ENCODE assay signal across 8 cellular contexts in genomic region chr5:81856948-81857928, GRCh38.
DNase-seq lines count a peak whose midpoint lies in the region; ATAC-seq and TF ChIP-seq lines count a peak whose summit lies in the region.

No MANE protein-coding gene starts in this region.

- H3K4me2 ChIP-seq in OCI-LY1 (ENCODE audit: low read length) = no peak overlapping the region

- CTCF ChIA-PET in HEK293T (lab: Yijun Ruan, JAX) = interaction anchor here (0.5 to 3.0 kb wide), 13 partner anchors 13 to 311 kb away, joined by 3 to 15 read pairs (median 4); no protein-coding TSS in a partner anchor

- TF ChIP-seq CTCF in OCI-LY1 (IDR thresholded peaks at IDR 0.05; ENCODE audit: low read length) (peak; percentile 74), endodermal cell (conservative IDR thresholded peaks at IDR 0.05) (peak; percentile 82)

- H3K27me3 Mint-ChIP-seq in endodermal cell (ENCODE audit: insufficient read depth) = no peaks in the 10 kb centered on the region

- DNase-seq in COLO668 (lab: John Stamatoyannopoulos, UW; ENCODE audit: unreplicated experiment) (peak; percentile 78), HEK293T (ENCODE audit: extremely low spot score) (peak; percentile 36), endodermal cell (peak; percentile 80), medulla oblongata (ENCODE audit: extremely low spot score) (peak; percentile 92), KG1 (lab: John Stamatoyannopoulos, UW) (no peak)
- no peak for DNase-seq in effector CD8-positive, alpha-beta T cell (lab: John Stamatoyannopoulos, UW)

- H3K9me2 ChIP-seq in OCI-LY1 (ENCODE audit: low read depth, low read length) = no peaks in the 10 kb centered on the region

- H3K9me3 ChIP-seq in OCI-LY1 (ENCODE audit: low read length) (no peaks in the 10 kb centered on the region), endodermal cell (ENCODE audit: control insufficient read depth, low read length) (no peaks in the 10 kb centered on the region)

- no peaks in the 10 kb centered on the region for H4K20me1 ChIP-seq in OCI-LY1 (ENCODE audit: insufficient read depth, low read length)

- H3F3A ChIP-seq in OCI-LY1 (ENCODE audit: insufficient read depth, low read length) = no peaks in the 10 kb centered on the region

- H3K9ac ChIP-seq in OCI-LY1 (ENCODE audit: low read length) (no peak overlapping the region), endodermal cell (ENCODE audit: extremely low read depth, low read length, poor library complexity, severe bottlenecking) (no peak overlapping the region)

- no peaks in the 10 kb centered on the region for H3K79me2 ChIP-seq in OCI-LY1 (ENCODE audit: insufficient read depth, low read length)

- POLR2A ChIA-PET in HEK293T (lab: Yijun Ruan, JAX) = interaction anchor here (0.7 to 1.3 kb wide), 4 partner anchors 106 to 311 kb away, joined by 3 to 4 read pairs (median 4); partner anchors contain the start of genes ATG10 and SSBP2

- H3K27ac ChIP-seq in OCI-LY1 (ENCODE audit: low read depth, low read length, poor library complexity, severe bottlenecking) (no peak overlapping the region), endodermal cell (ENCODE audit: low read depth, low read length) (no peak overlapping the region)

- H3K4me3 ChIP-seq in OCI-LY1 (ENCODE audit: low read depth, low read length, poor library complexity, severe bottlenecking) (no peak overlapping the region), endodermal cell (ENCODE audit: low read length) (no peak overlapping the region)

- no peak overlapping the region for H3K4me3 Mint-ChIP-seq in endodermal cell

- no peaks in the 10 kb centered on the region for H3K36me3 ChIP-seq in OCI-LY1 (ENCODE audit: insufficient read depth, low read length)
- H3K36me3 ChIP-seq in endodermal cell (ENCODE audit: control insufficient read depth, insufficient read depth, low read length) = no peaks in the 10 kb centered on the region

- WGBS in endodermal cell (ENCODE audit: insufficient coverage in 1 of 2, insufficient read length in 1 of 2), 2 experiments = 81 to 92% methylated on average over 7 to 14 of the region's 14 CpGs

- peaks cover 38% of the 10 kb centered on the region for H3K4me1 Mint-ChIP-seq in endodermal cell

- no peaks in the 10 kb centered on the region for H3K36me3 Mint-ChIP-seq in endodermal cell (ENCODE audit: low read depth)

- no peaks in the 10 kb centered on the region for H3K9me3 Mint-ChIP-seq in endodermal cell

- H3K4me1 ChIP-seq in OCI-LY1 (ENCODE audit: insufficient read depth, low read length, severe bottlenecking) = peaks cover 45% of the 10 kb centered on the region
- H3K4me1 ChIP-seq in endodermal cell (ENCODE audit: control insufficient read depth, insufficient read depth, low read length) = peaks cover 6% of the 10 kb centered on the region

- H3K27me3 ChIP-seq in OCI-LY1 (ENCODE audit: insufficient read depth, low read length) (no peaks in the 10 kb centered on the region), endodermal cell (ENCODE audit: control insufficient read depth, insufficient read depth, low read length, poor library complexity, severe bottlenecking) (no peaks in the 10 kb centered on the region)

- H2AFZ ChIP-seq in OCI-LY1 (ENCODE audit: low read length) = no peak overlapping the region

- ATAC-seq in GM19351 (IDR thresholded peaks at IDR 0.05; ENCODE audit: unreplicated experiment) = no peak

- H3K27ac Mint-ChIP-seq in endodermal cell = peak overlapping the region; percentile 40

TF ChIP-seq in HEK293T, 16 proteins besides CTCF, POLR2A, EP300 and RAD21:
- TF ChIP-seq FOXK2 (IDR thresholded peaks at IDR 0.05) = no peak
- TF ChIP-seq TARDBP (IDR thresholded peaks at IDR 0.05) = no peak
- TF ChIP-seq, protein P1, sequence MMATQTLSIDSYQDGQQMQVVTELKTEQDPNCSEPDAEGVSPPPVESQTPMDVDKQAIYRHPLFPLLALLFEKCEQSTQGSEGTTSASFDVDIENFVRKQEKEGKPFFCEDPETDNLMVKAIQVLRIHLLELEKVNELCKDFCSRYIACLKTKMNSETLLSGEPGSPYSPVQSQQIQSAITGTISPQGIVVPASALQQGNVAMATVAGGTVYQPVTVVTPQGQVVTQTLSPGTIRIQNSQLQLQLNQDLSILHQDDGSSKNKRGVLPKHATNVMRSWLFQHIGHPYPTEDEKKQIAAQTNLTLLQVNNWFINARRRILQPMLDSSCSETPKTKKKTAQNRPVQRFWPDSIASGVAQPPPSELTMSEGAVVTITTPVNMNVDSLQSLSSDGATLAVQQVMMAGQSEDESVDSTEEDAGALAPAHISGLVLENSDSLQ (IDR thresholded peaks at IDR 0.05) = no peak
- TF ChIP-seq BHLHE40 (IDR thresholded peaks at IDR 0.05; ENCODE audit: borderline replicate concordance) = no peak

Comparison
In these comparisons a context has a peak if more than half of its experiments do, and no peak if none do; other contexts are left out.
1. DNase-seq: peak in COLO668 (single experiment), HEK293T (single experiment), endodermal cell (single experiment) and medulla oblongata (single experiment); none in KG1 (single experiment) and effector CD8-positive, alpha-beta T cell (single experiment).